In genomic region chr17:45294506-45294905, GRCh38 we compare ENCODE assay signal across 9 cellular contexts. TPM values are rescaled to one million over a fixed set of nuclear protein-coding genes. Genes with fewer than 3 reads are reported as not detected.
DNase-seq lines count a peak whose midpoint lies in the region; ATAC-seq and TF ChIP-seq lines count a peak whose summit lies in the region.
"Had no signal": no experiment of that assay in that cellular context is flagged by ENCODE, and none has a peak within 500 bp of the region (broad histone marks: within the 10 kb centered on the region; RNA-seq: fewer than 3 reads in every experiment).

No MANE protein-coding gene starts in this region.

- peaks cover 78% of the 10 kb centered on the region for H3K4me1 Mint-ChIP-seq in CD8-positive, alpha-beta T cell (ENCODE audit: low read depth)

- intact Hi-C loops in CD8-positive, alpha-beta T cell (cut with DNase I, micrococcal nuclease), result loop anchor here in 1 of 2 experiments (5.0 kb wide), 1 partner anchor 33 kb away; no protein-coding TSS in a partner anchor

- H3K27ac ChIP-seq in CD8-positive, alpha-beta T cell (ENCODE audit: low read depth, low read length), result no peak overlapping the region
- H3K27ac ChIP-seq in SJSA1, result peak overlapping the region; percentile 46; the same call in 1 of the 2 replicates

- no peaks in the 10 kb centered on the region for H3K27me3 Mint-ChIP-seq in CD8-positive, alpha-beta T cell (ENCODE audit: low read depth)

- H3K4me3 ChIP-seq in CD8-positive, alpha-beta T cell (ENCODE audit: low read depth, low read length), result no peak overlapping the region
- no peak overlapping the region for H3K4me3 ChIP-seq in SJSA1
- H3K4me3 ChIP-seq in fibroblast of pulmonary artery (replicated peaks; ENCODE audit: low read depth, low read length), result no peak overlapping the region
- H3K4me3 ChIP-seq: SJCRH30 had no signal

- no peaks in the 10 kb centered on the region for H3K9me3 Mint-ChIP-seq in CD8-positive, alpha-beta T cell

- no peaks in the 10 kb centered on the region for H3K9me3 ChIP-seq in CD8-positive, alpha-beta T cell (ENCODE audit: low read length)
- no peaks in the 10 kb centered on the region for H3K9me3 ChIP-seq in SJSA1 (replicated peaks)
- H3K9me3 ChIP-seq: SJCRH30 had no signal

- no peaks in the 10 kb centered on the region for H3K27me3 ChIP-seq in CD8-positive, alpha-beta T cell (ENCODE audit: insufficient read depth, low read length)
- no peaks in the 10 kb centered on the region for H3K27me3 ChIP-seq in SJSA1 (replicated peaks)
- H3K27me3 ChIP-seq: SJCRH30 had no signal

- no peak for DNase-seq in CD8-positive, alpha-beta T cell
- DNase-seq in SJSA1 (ENCODE audit: low read depth in 1 of 2, low spot score in 2 of 2), result no peak
- peak; percentile 86 for DNase-seq in fibroblast of pulmonary artery (ENCODE audit: low read depth)
- peak; percentile 60 for DNase-seq in renal cortical epithelial cell (ENCODE audit: low read depth)
- no peak for DNase-seq in stimulated activated CD4-positive, alpha-beta T cell treated with anti-CD3 and anti-CD28 coated beads, Interleukin-2, amount 100 ng/mL, for 24 hours
- no peak for DNase-seq in NCI-H2171 (lab: John Stamatoyannopoulos, UW)
- no peak for DNase-seq in islet precursor cell
- DNase-seq: SJCRH30 had no signal

- no peak overlapping the region for H3K4me3 Mint-ChIP-seq in CD8-positive, alpha-beta T cell

- peaks cover 52% of the 10 kb centered on the region for H3K36me3 Mint-ChIP-seq in CD8-positive, alpha-beta T cell

- no peak for TF ChIP-seq CTCF in CD8-positive, alpha-beta T cell (IDR thresholded peaks at IDR 0.05)
- TF ChIP-seq CTCF in fibroblast of pulmonary artery (IDR thresholded peaks at IDR 0.05; ENCODE audit: low read length, missing control alignments), result no peak

- POLR2A ChIA-PET in CD8-positive, alpha-beta T cell (lab: Charles Lee), result no interaction called here

- H3K36me3 ChIP-seq in CD8-positive, alpha-beta T cell (ENCODE audit: insufficient read depth, low read length), result peaks cover 13% of the 10 kb centered on the region
- peaks cover 55% of the 10 kb centered on the region for H3K36me3 ChIP-seq in SJSA1
- H3K36me3 ChIP-seq: SJCRH30 had no signal

- CTCF ChIA-PET in CD8-positive, alpha-beta T cell (lab: Charles Lee), result interaction anchor here (1.1 to 5.1 kb wide), 8 partner anchors 9 to 95 kb away, joined by 3 to 28 read pairs (median 4); no protein-coding TSS in a partner anchor

- H3K27ac Mint-ChIP-seq in CD8-positive, alpha-beta T cell, result peak overlapping the region; percentile 58

- ATAC-seq in CD8-positive, alpha-beta T cell, result no peak
- ATAC-seq in GM19324 (IDR thresholded peaks at IDR 0.05; ENCODE audit: low FRiP score, unreplicated experiment), result no peak

- H3K4me1 ChIP-seq in CD8-positive, alpha-beta T cell (ENCODE audit: insufficient read depth, low read length), result peaks cover 31% of the 10 kb centered on the region
- H3K4me1 ChIP-seq in SJSA1 (replicated peaks), result peaks cover 48% of the 10 kb centered on the region

RNA-seq across cellular contexts. Expression of gene MAP3K14, which starts 22.3 kb away (rescaled TPM):
- 10 to 100 TPM; 38.1 to 39.1 TPM for total RNA-seq in CD8-positive, alpha-beta T cell
- 3.7 and 5.5 TPM in 2 replicates for total RNA-seq in SJSA1 (2014; rRNA removed; shearing (Covaris generic))
- total RNA-seq in renal cortical epithelial cell, result 3.1 and 9.9 TPM in 2 replicates

RNA-seq across cellular contexts. Expression of gene SPATA32, which starts 32.6 kb away (rescaled TPM):
- under 1 TPM in 1 of 2 experiments, not detected in 1; 0.22 TPM for total RNA-seq in CD8-positive, alpha-beta T cell
- not detected in 2 replicates for total RNA-seq in SJSA1 (2014; rRNA removed; shearing (Covaris generic))
- total RNA-seq in renal cortical epithelial cell, result 0.10 TPM in 1 of 2 replicates, not detected in the other

Comparison
In these comparisons a context has a peak if more than half of its experiments do, and no peak if none do; other contexts are left out.
1. DNase-seq: peak in fibroblast of pulmonary artery (single experiment) and renal cortical epithelial cell (single experiment); none in CD8-positive, alpha-beta T cell (0 of 7), SJSA1 (0 of 2), stimulated activated CD4-positive, alpha-beta T cell treated with anti-CD3 and anti-CD28 coated beads, Interleukin-2, amount 100 ng/mL, for 24 hours (0 of 2), NCI-H2171 (single experiment) and islet precursor cell (single experiment).